ENCODE assay signal across 8 cellular contexts in genomic region chr7:4797858-4798705, GRCh38. TPM values are rescaled to one million over a fixed set of nuclear protein-coding genes. Genes with fewer than 3 reads are reported as not detected.
DNase-seq lines count a peak whose midpoint lies in the region; ATAC-seq, FAIRE-seq and TF ChIP-seq lines count a peak whose summit lies in the region.

No MANE protein-coding gene starts in this region.

- H3K27ac ChIP-seq in A549 (peak overlapping the region in 1 of 2 experiments; percentile 39; a peak in 1 of 6 replicates), coronary artery (no peak overlapping the region)

- POLR2A ChIA-PET in A549 (lab: Yijun Ruan, JAX), result no interaction called here

- no peak for FAIRE-seq in A549 (lab: Jason Lieb, UNC)

- peak; percentile 51 to 85 for ATAC-seq in A549
- peak; percentile 75 for ATAC-seq in GM18498 (IDR thresholded peaks at IDR 0.05; ENCODE audit: unreplicated experiment)

- CTCF ChIA-PET in A549 (lab: Yijun Ruan, JAX), result interaction anchor here (0.6 to 6.3 kb wide), 39 partner anchors 8 to 1344 kb away, joined by 3 to 58 read pairs (median 5); partner anchors contain the start of gene RADIL

- peak; percentile 63 to 73 for DNase-seq in A549 (ENCODE audit: low read depth in 1 of 2, low spot score in 1 of 2)
- DNase-seq in HuH-7 (ENCODE audit: low spot score), result peak; percentile 97
- DNase-seq in activated CD4-positive, alpha-beta T cell treated with anti-CD3 and anti-CD28 coated beads for 1 hour, result peak; percentile 40
- no peak for DNase-seq in coronary artery (ENCODE audit: low spot score)
- DNase-seq in medulla oblongata (ENCODE audit: extremely low spot score), result peak; percentile 44
- peak; percentile 35 for DNase-seq in stimulated activated CD8-positive, alpha-beta memory T cell treated with anti-CD3 and anti-CD28 coated beads, Interleukin-7, amount 100 ng/mL, for 24 hours (ENCODE audit: low read depth)
- no peak for DNase-seq in pons (ENCODE audit: low spot score)

- peak; percentile 96 for TF ChIP-seq CTCF in A549 (IDR thresholded peaks at IDR 0.05)
- TF ChIP-seq CTCF in coronary artery (IDR thresholded peaks at IDR 0.05), result peak; percentile 88

- H3K4me3 ChIP-seq in A549 (no peak overlapping the region), coronary artery (no peak overlapping the region)

- no peak for TF ChIP-seq EP300 in A549 (IDR thresholded peaks at IDR 0.05)

- no peaks in the 10 kb centered on the region for H3K9me3 ChIP-seq in A549

- no peak for TF ChIP-seq POLR2A in A549 (IDR thresholded peaks at IDR 0.05; ENCODE audit: low read length)

- WGBS in A549 (ENCODE audit: missing lambda C conversion rate), result 24% methylated on average over 24 of the region's 37 CpGs

- no peak overlapping the region for H3K4me2 ChIP-seq in A549

- peak; percentile 75 to 83 for TF ChIP-seq RAD21 in A549 (conservative IDR thresholded peaks at IDR 0.05 in 1 of 2, IDR thresholded peaks at IDR 0.05 in 1 of 2)

- H3K4me1 ChIP-seq in A549, result no peaks in the 10 kb centered on the region

TF ChIP-seq in A549, 52 proteins besides CTCF, POLR2A, EP300 and RAD21:
- TF ChIP-seq BCL3 (IDR thresholded peaks at IDR 0.05) (no peak), HEYL (CRISPR knock-in tag; IDR thresholded peaks at IDR 0.05) (no peak), ZC3H11A (IDR thresholded peaks at IDR 0.05) (no peak), MAFK (IDR thresholded peaks at IDR 0.05; ENCODE audit: partially characterized antibody) (no peak), CHD2 (IDR thresholded peaks at IDR 0.05; ENCODE audit: low read length, partially characterized antibody) (peak; percentile 32), USF2 (IDR thresholded peaks at IDR 0.05) (no peak), REST (IDR thresholded peaks at IDR 0.05) (no peak), JUNB (IDR thresholded peaks at IDR 0.05) (no peak), MAX (IDR thresholded peaks at IDR 0.05) (peak; percentile 75), TP53 (CRISPR knock-in tag; IDR thresholded peaks at IDR 0.05) (peak; percentile 11; the same call in 1 of the 2 replicates), RARB (CRISPR knock-in tag; IDR thresholded peaks at IDR 0.05) (no peak), CEBPB (IDR thresholded peaks at IDR 0.05) (no peak), ZNF302 (CRISPR knock-in tag; IDR thresholded peaks at IDR 0.05) (no peak), HOXA7 (CRISPR knock-in tag; IDR thresholded peaks at IDR 0.05) (no peak), NPAS2 (CRISPR knock-in tag; IDR thresholded peaks at IDR 0.05; ENCODE audit: borderline replicate concordance) (no peak), SMC3 (IDR thresholded peaks at IDR 0.05) (peak; percentile 85), ESRRA (IDR thresholded peaks at IDR 0.05; ENCODE audit: borderline replicate concordance, low read length) (no peak), NFE2L2 (conservative IDR thresholded peaks at IDR 0.05; ENCODE audit: low read length) (no peak), ELK1 (IDR thresholded peaks at IDR 0.05; ENCODE audit: low read depth, low read length) (no peak), FOSB (CRISPR knock-in tag; IDR thresholded peaks at IDR 0.05) (no peak), GATA3 (IDR thresholded peaks at IDR 0.05; ENCODE audit: borderline replicate concordance) (no peak), SREBF2 (IDR thresholded peaks at IDR 0.05) (no peak)

RNA-seq across cellular contexts. Expression of gene AP5Z1, which starts 22.7 kb away (rescaled TPM):
- 6.8 and 7.1 TPM in 2 replicates for polyA plus RNA-seq in A549 (2011; rRNA removed)
- 16.4 and 24.3 TPM in 2 replicates for polyA plus RNA-seq in A549 (2012; cell fraction: cytosol; rRNA removed)
- 118 and 171 TPM in 2 replicates for polyA plus RNA-seq in A549 (2012; cell fraction: nucleus; rRNA removed)
- 17.6 to 22.7 TPM (median 21.8 TPM) in 3 replicates for polyA plus RNA-seq in A549 (2017; fragmentation: RNase III; extraction: RNeasy Plus Mini Kit Qiagen cat#74134 plus additional on column Dnase treatment)
- polyA minus RNA-seq in A549 (2011; rRNA and poly(A)+ RNA removed), result 4.6 and 6.7 TPM in 2 replicates

Comparison
In these comparisons a context has a peak if more than half of its experiments do, and no peak if none do; other contexts are left out.
1. DNase-seq: peak in A549 (2 of 2), HuH-7 (single experiment), activated CD4-positive, alpha-beta T cell treated with anti-CD3 and anti-CD28 coated beads for 1 hour (single experiment), medulla oblongata (single experiment) and stimulated activated CD8-positive, alpha-beta memory T cell treated with anti-CD3 and anti-CD28 coated beads, Interleukin-7, amount 100 ng/mL, for 24 hours (single experiment); none in coronary artery (single experiment) and pons (single experiment).